Comparison of ENCODE assay signal across 1 cellular context in genomic region chrX:1500701-1501624, GRCh38.
TF ChIP-seq lines count a peak whose summit lies in the region.

No MANE protein-coding gene starts in this region.

TF ChIP-seq in GM12878, 131 proteins besides CTCF, POLR2A, EP300 and RAD21 (continued from another document and continues in another):
- TF ChIP-seq, protein P1, sequence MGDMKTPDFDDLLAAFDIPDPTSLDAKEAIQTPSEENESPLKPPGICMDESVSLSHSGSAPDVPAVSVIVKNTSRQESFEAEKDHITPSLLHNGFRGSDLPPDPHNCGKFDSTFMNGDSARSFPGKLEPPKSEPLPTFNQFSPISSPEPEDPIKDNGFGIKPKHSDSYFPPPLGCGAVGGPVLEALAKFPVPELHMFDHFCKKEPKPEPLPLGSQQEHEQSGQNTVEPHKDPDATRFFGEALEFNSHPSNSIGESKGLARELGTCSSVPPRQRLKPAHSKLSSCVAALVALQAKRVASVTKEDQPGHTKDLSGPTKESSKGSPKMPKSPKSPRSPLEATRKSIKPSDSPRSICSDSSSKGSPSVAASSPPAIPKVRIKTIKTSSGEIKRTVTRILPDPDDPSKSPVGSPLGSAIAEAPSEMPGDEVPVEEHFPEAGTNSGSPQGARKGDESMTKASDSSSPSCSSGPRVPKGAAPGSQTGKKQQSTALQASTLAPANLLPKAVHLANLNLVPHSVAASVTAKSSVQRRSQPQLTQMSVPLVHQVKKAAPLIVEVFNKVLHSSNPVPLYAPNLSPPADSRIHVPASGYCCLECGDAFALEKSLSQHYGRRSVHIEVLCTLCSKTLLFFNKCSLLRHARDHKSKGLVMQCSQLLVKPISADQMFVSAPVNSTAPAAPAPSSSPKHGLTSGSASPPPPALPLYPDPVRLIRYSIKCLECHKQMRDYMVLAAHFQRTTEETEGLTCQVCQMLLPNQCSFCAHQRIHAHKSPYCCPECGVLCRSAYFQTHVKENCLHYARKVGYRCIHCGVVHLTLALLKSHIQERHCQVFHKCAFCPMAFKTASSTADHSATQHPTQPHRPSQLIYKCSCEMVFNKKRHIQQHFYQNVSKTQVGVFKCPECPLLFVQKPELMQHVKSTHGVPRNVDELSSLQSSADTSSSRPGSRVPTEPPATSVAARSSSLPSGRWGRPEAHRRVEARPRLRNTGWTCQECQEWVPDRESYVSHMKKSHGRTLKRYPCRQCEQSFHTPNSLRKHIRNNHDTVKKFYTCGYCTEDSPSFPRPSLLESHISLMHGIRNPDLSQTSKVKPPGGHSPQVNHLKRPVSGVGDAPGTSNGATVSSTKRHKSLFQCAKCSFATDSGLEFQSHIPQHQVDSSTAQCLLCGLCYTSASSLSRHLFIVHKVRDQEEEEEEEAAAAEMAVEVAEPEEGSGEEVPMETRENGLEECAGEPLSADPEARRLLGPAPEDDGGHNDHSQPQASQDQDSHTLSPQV (IDR thresholded peaks at IDR 0.05) = no peak
- TF ChIP-seq WRNIP1 (IDR thresholded peaks at IDR 0.05; ENCODE audit: borderline replicate concordance, low read depth, low read length) (0 out of 2 replicates have a peak, but pooled peaks have one; percentile 43), CBFB (IDR thresholded peaks at IDR 0.05; ENCODE audit: low read depth) (0 out of 2 replicates have a peak, but pooled peaks have one; percentile 26), MEF2A (IDR thresholded peaks at IDR 0.05; ENCODE audit: insufficient read depth, low read depth, low read length) (peak; percentile 90), PML (IDR thresholded peaks at IDR 0.05; ENCODE audit: low read length) (0 out of 2 replicates have a peak, but pooled peaks have one; percentile 56), NBN (IDR thresholded peaks at IDR 0.05) (peak; percentile 74; the same call in 1 of the 2 replicates), CHD1 (IDR thresholded peaks at IDR 0.05; ENCODE audit: low read depth, low read length) (no peak), RUNX3 (IDR thresholded peaks at IDR 0.05; ENCODE audit: low read length) (peak; percentile 79), HCFC1 (IDR thresholded peaks at IDR 0.05; ENCODE audit: low read length) (no peak), CREM (IDR thresholded peaks at IDR 0.05; ENCODE audit: low read depth) (peak; percentile 75), ATF7 (IDR thresholded peaks at IDR 0.05; ENCODE audit: low read depth) (peak; percentile 66), ZBED1 (IDR thresholded peaks at IDR 0.05; ENCODE audit: borderline replicate concordance) (peak; percentile 44; the same call in 1 of the 2 replicates), EED (IDR thresholded peaks at IDR 0.05; ENCODE audit: low read depth) (peak; percentile 67), MTA2 (IDR thresholded peaks at IDR 0.05; ENCODE audit: low read depth) (peak; percentile 35; the same call in 1 of the 2 replicates), SUPT20H (IDR thresholded peaks at IDR 0.05; ENCODE audit: borderline replicate concordance, control insufficient read depth, low read depth, low read length) (no peak), ESRRA (IDR thresholded peaks at IDR 0.05; ENCODE audit: low read length) (no peak), TCF7 (IDR thresholded peaks at IDR 0.05; ENCODE audit: borderline replicate concordance) (no peak), SREBF2 (IDR thresholded peaks at IDR 0.05; ENCODE audit: low read length) (no peak), FOXK2 (IDR thresholded peaks at IDR 0.05) (no peak; the same call in none of the 2 replicates), POLR2AphosphoS2 (IDR thresholded peaks at IDR 0.05; ENCODE audit: low read depth, low read length) (peak; percentile 57; the same call in 1 of the 2 replicates), SMAD5 (IDR thresholded peaks at IDR 0.05; ENCODE audit: low read depth) (no peak), CHD2 (IDR thresholded peaks at IDR 0.05; ENCODE audit: borderline replicate concordance, low read depth, low read length) (no peak), ETV6 (conservative IDR thresholded peaks at IDR 0.05 in 1 of 2, IDR thresholded peaks at IDR 0.05 in 1 of 2; ENCODE audit: borderline replicate concordance in 1 of 2, low read depth in 1 of 2) (peak in 1 of 2 experiments; percentile 50; a peak in 2 of 4 replicates), E4F1 (IDR thresholded peaks at IDR 0.05; ENCODE audit: borderline replicate concordance, partially characterized antibody) (no peak), FOXM1 (IDR thresholded peaks at IDR 0.05; ENCODE audit: low read depth, low read length) (no peak; the same call in 1 of the 2 replicates), POU2F2 (IDR thresholded peaks at IDR 0.05; ENCODE audit: borderline replicate concordance, low read depth, low read length) (peak; percentile 48; the same call in 1 of the 3 replicates), TARDBP (IDR thresholded peaks at IDR 0.05; ENCODE audit: borderline replicate concordance) (no peak), CBX5 (IDR thresholded peaks at IDR 0.05; ENCODE audit: low read depth) (peak; percentile 53; the same call in 1 of the 2 replicates), ZNF274 (IDR thresholded peaks at IDR 0.05; ENCODE audit: insufficient read depth, insufficient read length) (no peak), BMI1 (IDR thresholded peaks at IDR 0.05; ENCODE audit: borderline replicate concordance) (no peak), IRF3 (IDR thresholded peaks at IDR 0.05) (no peak), TAF1 (IDR thresholded peaks at IDR 0.05; ENCODE audit: borderline replicate concordance, low read depth, low read length) (no peak), BHLHE40 (IDR thresholded peaks at IDR 0.05; ENCODE audit: borderline replicate concordance in 1 of 2, low read depth in 2 of 2, low read length in 1 of 2) (peak; percentile 45 to 67), HDAC2 (IDR thresholded peaks at IDR 0.05) (no peak), BACH1 (IDR thresholded peaks at IDR 0.05; ENCODE audit: borderline replicate concordance) (no peak; the same call in 1 of the 2 replicates), POLR2AphosphoS5 (IDR thresholded peaks at IDR 0.05; ENCODE audit: low read length) (peak; percentile 43; the same call in 1 of the 2 replicates), ASH2L (IDR thresholded peaks at IDR 0.05; ENCODE audit: borderline replicate concordance, low read depth) (0 out of 2 replicates have a peak, but pooled peaks have one; percentile 60), CHD4 (IDR thresholded peaks at IDR 0.05) (no peak), HDGF (IDR thresholded peaks at IDR 0.05) (no peak), ZNF384 (IDR thresholded peaks at IDR 0.05; ENCODE audit: borderline replicate concordance, low read depth, low read length) (no peak), SIX5 (IDR thresholded peaks at IDR 0.05; ENCODE audit: low read depth, low read length, severe bottlenecking) (no peak)
- TF ChIP-seq, protein P2, sequence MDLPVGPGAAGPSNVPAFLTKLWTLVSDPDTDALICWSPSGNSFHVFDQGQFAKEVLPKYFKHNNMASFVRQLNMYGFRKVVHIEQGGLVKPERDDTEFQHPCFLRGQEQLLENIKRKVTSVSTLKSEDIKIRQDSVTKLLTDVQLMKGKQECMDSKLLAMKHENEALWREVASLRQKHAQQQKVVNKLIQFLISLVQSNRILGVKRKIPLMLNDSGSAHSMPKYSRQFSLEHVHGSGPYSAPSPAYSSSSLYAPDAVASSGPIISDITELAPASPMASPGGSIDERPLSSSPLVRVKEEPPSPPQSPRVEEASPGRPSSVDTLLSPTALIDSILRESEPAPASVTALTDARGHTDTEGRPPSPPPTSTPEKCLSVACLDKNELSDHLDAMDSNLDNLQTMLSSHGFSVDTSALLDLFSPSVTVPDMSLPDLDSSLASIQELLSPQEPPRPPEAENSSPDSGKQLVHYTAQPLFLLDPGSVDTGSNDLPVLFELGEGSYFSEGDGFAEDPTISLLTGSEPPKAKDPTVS (IDR thresholded peaks at IDR 0.05; ENCODE audit: low read depth, low read length) = no peak
- TF ChIP-seq, protein P3, sequence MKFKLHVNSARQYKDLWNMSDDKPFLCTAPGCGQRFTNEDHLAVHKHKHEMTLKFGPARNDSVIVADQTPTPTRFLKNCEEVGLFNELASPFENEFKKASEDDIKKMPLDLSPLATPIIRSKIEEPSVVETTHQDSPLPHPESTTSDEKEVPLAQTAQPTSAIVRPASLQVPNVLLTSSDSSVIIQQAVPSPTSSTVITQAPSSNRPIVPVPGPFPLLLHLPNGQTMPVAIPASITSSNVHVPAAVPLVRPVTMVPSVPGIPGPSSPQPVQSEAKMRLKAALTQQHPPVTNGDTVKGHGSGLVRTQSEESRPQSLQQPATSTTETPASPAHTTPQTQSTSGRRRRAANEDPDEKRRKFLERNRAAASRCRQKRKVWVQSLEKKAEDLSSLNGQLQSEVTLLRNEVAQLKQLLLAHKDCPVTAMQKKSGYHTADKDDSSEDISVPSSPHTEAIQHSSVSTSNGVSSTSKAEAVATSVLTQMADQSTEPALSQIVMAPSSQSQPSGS (IDR thresholded peaks at IDR 0.05; ENCODE audit: low read length) = peak; percentile 83
- TF ChIP-seq, protein P4, sequence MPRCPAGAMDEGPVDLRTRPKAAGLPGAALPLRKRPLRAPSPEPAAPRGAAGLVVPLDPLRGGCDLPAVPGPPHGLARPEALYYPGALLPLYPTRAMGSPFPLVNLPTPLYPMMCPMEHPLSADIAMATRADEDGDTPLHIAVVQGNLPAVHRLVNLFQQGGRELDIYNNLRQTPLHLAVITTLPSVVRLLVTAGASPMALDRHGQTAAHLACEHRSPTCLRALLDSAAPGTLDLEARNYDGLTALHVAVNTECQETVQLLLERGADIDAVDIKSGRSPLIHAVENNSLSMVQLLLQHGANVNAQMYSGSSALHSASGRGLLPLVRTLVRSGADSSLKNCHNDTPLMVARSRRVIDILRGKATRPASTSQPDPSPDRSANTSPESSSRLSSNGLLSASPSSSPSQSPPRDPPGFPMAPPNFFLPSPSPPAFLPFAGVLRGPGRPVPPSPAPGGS (IDR thresholded peaks at IDR 0.05; ENCODE audit: borderline replicate concordance, insufficient read depth, low read depth, low read length, poor library complexity, severe bottlenecking) = no peak
- TF ChIP-seq, protein P5, sequence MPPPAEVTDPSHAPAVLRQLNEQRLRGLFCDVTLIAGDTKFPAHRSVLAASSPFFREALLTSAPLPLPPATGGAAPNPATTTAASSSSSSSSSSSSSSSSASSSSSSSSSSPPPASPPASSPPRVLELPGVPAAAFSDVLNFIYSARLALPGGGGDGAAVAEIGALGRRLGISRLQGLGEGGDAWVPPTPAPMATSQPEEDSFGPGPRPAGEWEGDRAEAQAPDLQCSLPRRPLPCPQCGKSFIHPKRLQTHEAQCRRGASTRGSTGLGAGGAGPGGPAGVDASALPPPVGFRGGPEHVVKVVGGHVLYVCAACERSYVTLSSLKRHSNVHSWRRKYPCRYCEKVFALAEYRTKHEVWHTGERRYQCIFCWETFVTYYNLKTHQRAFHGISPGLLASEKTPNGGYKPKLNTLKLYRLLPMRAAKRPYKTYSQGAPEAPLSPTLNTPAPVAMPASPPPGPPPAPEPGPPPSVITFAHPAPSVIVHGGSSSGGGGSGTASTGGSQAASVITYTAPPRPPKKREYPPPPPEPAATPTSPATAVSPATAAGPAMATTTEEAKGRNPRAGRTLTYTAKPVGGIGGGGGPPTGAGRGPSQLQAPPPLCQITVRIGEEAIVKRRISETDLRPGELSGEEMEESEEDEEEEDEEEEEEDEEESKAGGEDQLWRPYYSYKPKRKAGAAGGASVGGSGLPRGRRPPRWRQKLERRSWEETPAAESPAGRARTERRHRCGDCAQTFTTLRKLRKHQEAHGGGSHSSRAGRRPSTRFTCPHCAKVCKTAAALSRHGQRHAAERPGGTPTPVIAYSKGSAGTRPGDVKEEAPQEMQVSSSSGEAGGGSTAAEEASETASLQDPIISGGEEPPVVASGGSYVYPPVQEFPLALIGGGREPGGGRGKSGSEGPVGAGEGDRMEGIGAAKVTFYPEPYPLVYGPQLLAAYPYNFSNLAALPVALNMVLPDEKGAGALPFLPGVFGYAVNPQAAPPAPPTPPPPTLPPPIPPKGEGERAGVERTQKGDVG (CRISPR knock-in tag; IDR thresholded peaks at IDR 0.05) = no peak
- TF ChIP-seq, protein P6, sequence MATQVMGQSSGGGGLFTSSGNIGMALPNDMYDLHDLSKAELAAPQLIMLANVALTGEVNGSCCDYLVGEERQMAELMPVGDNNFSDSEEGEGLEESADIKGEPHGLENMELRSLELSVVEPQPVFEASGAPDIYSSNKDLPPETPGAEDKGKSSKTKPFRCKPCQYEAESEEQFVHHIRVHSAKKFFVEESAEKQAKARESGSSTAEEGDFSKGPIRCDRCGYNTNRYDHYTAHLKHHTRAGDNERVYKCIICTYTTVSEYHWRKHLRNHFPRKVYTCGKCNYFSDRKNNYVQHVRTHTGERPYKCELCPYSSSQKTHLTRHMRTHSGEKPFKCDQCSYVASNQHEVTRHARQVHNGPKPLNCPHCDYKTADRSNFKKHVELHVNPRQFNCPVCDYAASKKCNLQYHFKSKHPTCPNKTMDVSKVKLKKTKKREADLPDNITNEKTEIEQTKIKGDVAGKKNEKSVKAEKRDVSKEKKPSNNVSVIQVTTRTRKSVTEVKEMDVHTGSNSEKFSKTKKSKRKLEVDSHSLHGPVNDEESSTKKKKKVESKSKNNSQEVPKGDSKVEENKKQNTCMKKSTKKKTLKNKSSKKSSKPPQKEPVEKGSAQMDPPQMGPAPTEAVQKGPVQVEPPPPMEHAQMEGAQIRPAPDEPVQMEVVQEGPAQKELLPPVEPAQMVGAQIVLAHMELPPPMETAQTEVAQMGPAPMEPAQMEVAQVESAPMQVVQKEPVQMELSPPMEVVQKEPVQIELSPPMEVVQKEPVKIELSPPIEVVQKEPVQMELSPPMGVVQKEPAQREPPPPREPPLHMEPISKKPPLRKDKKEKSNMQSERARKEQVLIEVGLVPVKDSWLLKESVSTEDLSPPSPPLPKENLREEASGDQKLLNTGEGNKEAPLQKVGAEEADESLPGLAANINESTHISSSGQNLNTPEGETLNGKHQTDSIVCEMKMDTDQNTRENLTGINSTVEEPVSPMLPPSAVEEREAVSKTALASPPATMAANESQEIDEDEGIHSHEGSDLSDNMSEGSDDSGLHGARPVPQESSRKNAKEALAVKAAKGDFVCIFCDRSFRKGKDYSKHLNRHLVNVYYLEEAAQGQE (IDR thresholded peaks at IDR 0.05; ENCODE audit: low read depth, low read length) = no peak
